Comparison of ENCODE assay signal across 9 cellular contexts in the genomic region with DNA sequence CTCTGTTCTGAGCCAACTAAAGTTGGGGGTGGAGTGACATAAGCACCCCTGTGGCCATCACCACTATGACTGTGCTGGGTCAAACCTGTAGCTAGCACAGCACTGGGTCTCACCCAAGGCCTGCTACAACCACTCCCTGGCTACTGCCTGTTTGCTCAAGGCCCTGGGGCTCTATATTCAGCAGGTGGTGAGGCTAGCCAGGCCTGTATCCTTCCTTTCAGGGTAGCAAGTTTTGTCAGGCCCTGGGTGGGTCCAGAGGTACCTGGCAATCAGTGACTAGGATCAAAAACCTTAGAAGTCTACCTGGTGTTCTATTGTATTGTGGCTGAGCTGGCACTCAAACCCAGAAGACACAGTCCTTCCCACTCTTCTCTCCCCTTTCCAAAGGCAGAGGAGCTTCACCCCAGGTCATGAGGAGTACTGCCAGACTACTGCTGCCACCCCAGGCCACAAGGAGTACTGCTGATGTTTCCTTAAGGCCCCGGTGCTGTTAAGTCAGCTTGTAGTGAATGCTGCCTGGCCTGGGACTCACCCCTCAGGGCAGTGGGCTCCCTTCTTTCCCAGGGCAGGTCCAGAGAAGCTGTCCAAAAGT.
A peak's percentile ranks its signal among the peaks of the same experiment; 100 is the strongest.
DNase-seq lines count a peak whose midpoint lies in the region; ATAC-seq and TF ChIP-seq lines count a peak whose summit lies in the region.
"Had no signal": no experiment of that assay in that cellular context is flagged by ENCODE, and none has a peak within 500 bp of the region (broad histone marks: within the 10 kb centered on the region; RNA-seq: fewer than 3 reads in every experiment).

No MANE protein-coding gene starts in this region.

- no peak overlapping the region for H3K4me3 ChIP-seq in GM06990 (replicated peaks; ENCODE audit: low read depth, low read length)
- H3K4me3 ChIP-seq: lung had no signal

- no peak overlapping the region for H3K27ac Mint-ChIP-seq in chondrocyte (ENCODE audit: unreplicated experiment)

- H3K27me3 Mint-ChIP-seq in chondrocyte (ENCODE audit: low read depth), result peaks cover 8% of the 10 kb centered on the region

- H3K27me3 ChIP-seq in GM06990 (replicated peaks; ENCODE audit: control insufficient read depth, insufficient read depth, low read length), result no peaks in the 10 kb centered on the region

- TF ChIP-seq CTCF in GM06990 (IDR thresholded peaks at IDR 0.05; ENCODE audit: insufficient read depth, low read length, poor library complexity, severe bottlenecking), result peak; percentile 48
- peak; percentile 32 for TF ChIP-seq CTCF in chondrocyte (IDR thresholded peaks at IDR 0.05)

- no peaks in the 10 kb centered on the region for H3K4me1 Mint-ChIP-seq in chondrocyte (ENCODE audit: low read depth)

- DNase-seq in GM06990 (ENCODE audit: extremely low read depth, insufficient read length), result no peak
- DNase-seq in chondrocyte (ENCODE audit: low spot score), result no peak
- DNase-seq in COR-L47 (lab: John Stamatoyannopoulos, UW), result no peak
- DNase-seq in NCI-H1694 treated with DMSO at 0.1 percent for 48 hours (lab: John Stamatoyannopoulos, UW), result no peak
- DNase-seq in NCI-H774 (lab: John Stamatoyannopoulos, UW), result no peak

- ATAC-seq in GM21367 (IDR thresholded peaks at IDR 0.05; ENCODE audit: unreplicated experiment), result peak; percentile 79
- ATAC-seq in HG03565 (IDR thresholded peaks at IDR 0.05; ENCODE audit: unreplicated experiment), result peak; percentile 64
- ATAC-seq in HG03097 (IDR thresholded peaks at IDR 0.05; ENCODE audit: low FRiP score, unreplicated experiment), result no peak

- peaks cover 11% of the 10 kb centered on the region for H3K9me3 Mint-ChIP-seq in chondrocyte (ENCODE audit: low read depth)

- H3K36me3 Mint-ChIP-seq in chondrocyte (ENCODE audit: low read depth), result no peaks in the 10 kb centered on the region

- no peaks in the 10 kb centered on the region for H3K36me3 ChIP-seq in GM06990 (ENCODE audit: control insufficient read depth, insufficient read depth, low read length)

- H3K4me3 Mint-ChIP-seq in chondrocyte (ENCODE audit: unreplicated experiment), result no peak overlapping the region
